In the genomic region with DNA sequence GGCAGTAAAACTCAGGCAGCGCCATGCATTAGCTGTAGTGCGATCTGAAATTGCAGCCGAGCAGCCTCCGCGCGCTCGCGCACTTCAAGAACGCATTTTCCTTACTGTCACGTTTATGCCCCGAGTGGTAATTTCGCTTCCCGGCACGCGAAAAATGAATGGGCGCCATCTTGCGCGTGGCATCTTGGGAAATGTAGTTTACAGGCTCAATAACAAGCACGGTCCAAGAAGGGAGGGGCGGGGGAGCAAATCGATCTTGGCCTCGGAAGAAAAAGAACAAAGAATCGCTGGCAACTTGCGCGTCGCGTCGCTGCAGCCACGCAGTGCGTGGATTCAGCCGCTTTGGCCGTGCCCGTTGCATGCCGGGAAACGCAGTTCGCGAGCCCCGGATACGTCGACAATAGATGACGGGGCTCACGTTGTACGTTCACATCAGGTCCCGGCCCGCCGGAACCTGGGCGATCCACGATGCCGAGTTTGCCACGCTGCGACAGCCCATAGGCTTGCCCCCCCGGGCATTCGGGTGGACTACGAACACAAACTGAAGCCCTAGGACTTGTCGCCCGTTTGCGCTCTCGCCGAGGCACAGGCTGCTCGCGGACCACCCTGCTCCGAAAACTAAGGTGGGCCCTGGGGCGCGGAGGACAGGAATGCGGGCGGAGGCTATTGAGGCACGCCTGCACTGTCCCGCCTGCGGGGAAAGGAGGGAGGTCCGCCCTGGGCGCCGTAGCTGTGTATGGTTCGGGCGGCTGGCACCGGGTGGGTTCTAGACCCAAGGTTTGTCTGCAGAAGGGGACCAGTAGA, we compare ENCODE assay signal across 8 cellular contexts. TPM values are rescaled to one million over a fixed set of nuclear protein-coding genes. Genes with fewer than 3 reads are reported as not detected.
A peak's percentile ranks its signal among the peaks of the same experiment; 100 is the strongest.
DNase-seq lines count a peak whose midpoint lies in the region; ATAC-seq and TF ChIP-seq lines count a peak whose summit lies in the region.

FTSJ1 (plus strand) TSS at position 426 of the 804 bp plus-strand sequence. CDS start 1,849 bp downstream, outside the sequence.

- in situ Hi-C loops in GM23248 (cut with MboI), result loop anchor here (25.0 kb wide), 1 partner anchor 389 kb away; no protein-coding TSS in a partner anchor

- H3K27ac ChIP-seq in DND-41 (ENCODE audit: low read length) (peak within 1 kb of the TSS; percentile 85), GM23248 (peak within 1 kb of the TSS; percentile 73), RWPE1 (peak within 1 kb of the TSS; percentile 78)

- H3F3A ChIP-seq in GM23248 (ENCODE audit: insufficient read depth), result 0 out of 2 replicates have a peak, but pooled peaks cover 6% of the 10 kb centered on the region

- H3K4me1 Mint-ChIP-seq in activated T-helper 17 cell treated with anti-CD3 and anti-CD28 coated beads, Interleukin-2, amount 50 U/mL, for 72 hours, result peaks cover 10% of the 10 kb centered on the region
- H3K4me1 Mint-ChIP-seq in naive thymus-derived CD8-positive, alpha-beta T cell, result peaks cover 24 to 28% (median 25%) of the 10 kb centered on the region in 4 donors

- H3K9ac ChIP-seq in DND-41 (ENCODE audit: low read depth, low read length) (peak within 1 kb of the TSS; percentile 77), GM23248 (peak within 1 kb of the TSS; percentile 97)

- ATAC-seq in DND-41 (ENCODE audit: insufficient read depth, low read depth), result peak; percentile 90
- ATAC-seq in activated T-helper 17 cell treated with anti-CD3 and anti-CD28 coated beads, Interleukin-2, amount 50 U/mL, for 72 hours (replicated peaks), result peak; percentile 95
- ATAC-seq in naive thymus-derived CD8-positive, alpha-beta T cell, result peak; percentile 91

- H3K36me3 Mint-ChIP-seq in activated T-helper 17 cell treated with anti-CD3 and anti-CD28 coated beads, Interleukin-2, amount 50 U/mL, for 72 hours (ENCODE audit: low read depth), result peaks cover 55% of the 10 kb centered on the region
- H3K36me3 Mint-ChIP-seq in naive thymus-derived CD8-positive, alpha-beta T cell, result peaks cover 0 to 23% (median 1%) of the 10 kb centered on the region in 3 donors

- H3K9me2 ChIP-seq in GM23248 (ENCODE audit: insufficient read depth), result no peaks in the 10 kb centered on the region

- H3K79me2 ChIP-seq in DND-41 (ENCODE audit: insufficient read depth, low read length), result peaks cover 33% of the 10 kb centered on the region
- H3K79me2 ChIP-seq in GM23248 (ENCODE audit: insufficient read depth), result peaks cover 48% of the 10 kb centered on the region

- H3K27ac Mint-ChIP-seq in activated T-helper 17 cell treated with anti-CD3 and anti-CD28 coated beads, Interleukin-2, amount 50 U/mL, for 72 hours, result peak within 1 kb of the TSS; percentile 96
- H3K27ac Mint-ChIP-seq in naive thymus-derived CD8-positive, alpha-beta T cell, result peak within 1 kb of the TSS; percentile 84 to 98 (median 94)

- DNase-seq in DND-41 (peak; percentile 91), GM23248 (peak; percentile 93), Kasumi-1 (lab: John Stamatoyannopoulos, UW) (peak; percentile 85 to 87), RWPE1 (ENCODE audit: low spot score) (peak; percentile 72), fibroblast of gingiva (ENCODE audit: low read depth) (peak; percentile 93)
- DNase-seq in naive thymus-derived CD8-positive, alpha-beta T cell, result peak; percentile 70 to 95 (median 90)
- peak; percentile 75 to 93 (median 89) for DNase-seq in stimulated activated naive CD4-positive, alpha-beta T cell (lab: John Stamatoyannopoulos, UW)

- peak within 1 kb of the TSS; percentile 76 for H2AFZ ChIP-seq in DND-41 (ENCODE audit: low read depth, low read length)
- peak within 1 kb of the TSS; percentile 95 for H2AFZ ChIP-seq in GM23248

- H3K9me3 ChIP-seq in DND-41 (ENCODE audit: insufficient read depth, low read length, severe bottlenecking), result no peaks in the 10 kb centered on the region
- no peaks in the 10 kb centered on the region for H3K9me3 ChIP-seq in GM23248 (ENCODE audit: low read depth)

- 0 to 1% methylated on average over 38 to 54 of the region's 75 CpGs for WGBS in GM23248 (ENCODE audit: low coverage in 1 of 2, low lambda C conversion rate in 2 of 2, missing lambda C conversion rate in 2 of 2), 2 experiments

- H3K4me1 ChIP-seq in DND-41 (ENCODE audit: insufficient read depth, low read length) (peaks cover 35% of the 10 kb centered on the region), GM23248 (ENCODE audit: insufficient read depth) (no peaks in the 10 kb centered on the region)

- H3K4me3 Mint-ChIP-seq in activated T-helper 17 cell treated with anti-CD3 and anti-CD28 coated beads, Interleukin-2, amount 50 U/mL, for 72 hours, result peak within 1 kb of the TSS; percentile 80
- peak within 1 kb of the TSS; percentile 80 to 97 (median 92) for H3K4me3 Mint-ChIP-seq in naive thymus-derived CD8-positive, alpha-beta T cell

- H3K4me2 ChIP-seq in DND-41 (ENCODE audit: insufficient read depth, low read length) (peak within 1 kb of the TSS; percentile 88), GM23248 (ENCODE audit: unreplicated experiment) (peak within 1 kb of the TSS; percentile 76)

- H3K4me3 ChIP-seq in DND-41 (ENCODE audit: low read depth in 1 of 2, low read length in 2 of 2), result peak within 1 kb of the TSS; percentile 38 to 67
- H3K4me3 ChIP-seq in GM23248, result peak within 1 kb of the TSS; percentile 94

- CTCF ChIA-PET in RWPE1 (lab: Yijun Ruan, JAX), result no interaction called here

- H3K27me3 ChIP-seq in DND-41 (ENCODE audit: insufficient read depth, low read length, poor library complexity) (no peaks in the 10 kb centered on the region), GM23248 (replicated peaks; ENCODE audit: insufficient read depth) (no peaks in the 10 kb centered on the region)

- POLR2A ChIA-PET in RWPE1 (lab: Yijun Ruan, JAX; ENCODE audit: low non-redundant PET), result no interaction called here
- POLR2A ChIA-PET in naive thymus-derived CD8-positive, alpha-beta T cell (lab: Charles Lee), result interaction anchor here (0.6 to 1.5 kb wide), 6 partner anchors 11 to 542 kb away, joined by 3 read pairs; no protein-coding TSS in a partner anchor

- H3K36me3 ChIP-seq in DND-41 (ENCODE audit: insufficient read depth, low read length), result peaks cover 28% of the 10 kb centered on the region
- no peaks in the 10 kb centered on the region for H3K36me3 ChIP-seq in GM23248 (ENCODE audit: low read depth)

- no peaks in the 10 kb centered on the region for H3K9me3 Mint-ChIP-seq in activated T-helper 17 cell treated with anti-CD3 and anti-CD28 coated beads, Interleukin-2, amount 50 U/mL, for 72 hours
- H3K9me3 Mint-ChIP-seq in naive thymus-derived CD8-positive, alpha-beta T cell, result peaks cover 0 to 3% (median 0%) of the 10 kb centered on the region in 9 donors

- H4K20me1 ChIP-seq in DND-41 (ENCODE audit: insufficient read depth, low read length) (peaks cover 15% of the 10 kb centered on the region; the same call in 1 of the 2 replicates), GM23248 (ENCODE audit: insufficient read depth) (no peaks in the 10 kb centered on the region)

- TF ChIP-seq CTCF in DND-41 (IDR thresholded peaks at IDR 0.05; ENCODE audit: borderline replicate concordance, extremely low read depth, low read length, poor library complexity, severe bottlenecking) (no peak), RWPE1 (conservative IDR thresholded peaks at IDR 0.05; ENCODE audit: low read depth) (no peak)

- no peaks in the 10 kb centered on the region for H3K27me3 Mint-ChIP-seq in activated T-helper 17 cell treated with anti-CD3 and anti-CD28 coated beads, Interleukin-2, amount 50 U/mL, for 72 hours
- no peaks in the 10 kb centered on the region for H3K27me3 Mint-ChIP-seq in naive thymus-derived CD8-positive, alpha-beta T cell

RNA-seq across cellular contexts. Expression of gene FTSJ1, which starts in this region (rescaled TPM):
- total RNA-seq in GM23248 (2014; rRNA removed; shearing (Covaris generic)), result 95.2 and 152 TPM in 2 replicates
- 64.9 and 70.6 TPM in 2 replicates for polyA plus RNA-seq in GM23248 (2016; fragmentation: Nextera tagmentation; extraction: Ambion mirVana)
- total RNA-seq in activated T-helper 17 cell treated with anti-CD3 and anti-CD28 coated beads, Interleukin-2, amount 50 U/mL, for 72 hours, result 10 to 100 TPM; 59.8 to 93.5 TPM
- 10 to 100 TPM; 50.6 to 53.0 TPM for total RNA-seq in naive thymus-derived CD8-positive, alpha-beta T cell
- polyA plus RNA-seq in naive thymus-derived CD8-positive, alpha-beta T cell, result 10 to 100 TPM; 61.5 to 63.4 (median 62.3) TPM

Comparison
In these comparisons a context has a peak if more than half of its experiments do, and no peak if none do; other contexts are left out.
1. Peak in every context shown above with its lines: DNase-seq, ATAC-seq, H3K4me3 ChIP-seq and H3K27ac ChIP-seq.